Comparison of ENCODE assay signal across 14 cellular contexts in the genomic region with DNA sequence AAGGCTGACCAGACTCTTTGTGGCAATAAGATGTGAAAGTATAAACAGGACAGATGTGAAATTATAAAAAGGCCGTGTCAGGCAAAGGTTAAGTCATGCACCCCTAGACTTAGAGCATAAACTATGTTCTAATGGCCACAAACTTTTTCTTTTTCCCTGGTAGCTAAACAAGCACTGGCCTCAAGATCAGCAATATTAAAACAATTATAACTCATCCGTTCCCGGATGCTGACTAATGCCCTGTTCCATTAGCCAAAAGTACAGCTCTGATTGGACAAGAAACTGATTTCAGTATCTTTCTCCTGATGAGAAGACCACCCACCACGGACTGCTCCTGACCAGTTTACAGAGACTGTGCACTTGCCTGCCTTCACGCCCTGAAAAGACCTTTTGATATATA.
"Had no signal": no experiment of that assay in that cellular context is flagged by ENCODE, and none has a peak within 500 bp of the region (broad histone marks: within the 10 kb centered on the region; RNA-seq: fewer than 3 reads in every experiment).

No MANE protein-coding gene starts in this region.

- H3K27ac ChIP-seq: colonic mucosa, foreskin keratinocyte, heart left ventricle, psoas muscle, right lobe of liver had no signal

- H3K4me3 ChIP-seq: colonic mucosa, heart left ventricle, psoas muscle, right lobe of liver had no signal

- DNase-seq: activated B cell treated with CpG ODN at 0.5 μM for 24 hours; activated CD4-positive, alpha-beta T cell treated with anti-CD3 and anti-CD28 coated beads, Interleukin-2, amount 10 ng/mL, durations not matched to agents 24 days and 14 days; activated naive CD4-positive, alpha-beta T cell treated with anti-CD3 and anti-CD28 coated beads for 36 hours; caudate nucleus; colonic mucosa; effector CD4-positive, alpha-beta T cell; foreskin keratinocyte; heart left ventricle; nucleus accumbens; psoas muscle; right lobe of liver; stimulated activated CD4-positive, alpha-beta T cell treated with anti-CD3 and anti-CD28 coated beads, Interleukin-1b, Interleukin-23, amount 100 ng/mL, for 48 hours; stimulated activated naive CD4-positive, alpha-beta T cell; T-helper 1 cell had no signal
